Comparison of ENCODE assay signal across 9 cellular contexts in the genomic region with DNA sequence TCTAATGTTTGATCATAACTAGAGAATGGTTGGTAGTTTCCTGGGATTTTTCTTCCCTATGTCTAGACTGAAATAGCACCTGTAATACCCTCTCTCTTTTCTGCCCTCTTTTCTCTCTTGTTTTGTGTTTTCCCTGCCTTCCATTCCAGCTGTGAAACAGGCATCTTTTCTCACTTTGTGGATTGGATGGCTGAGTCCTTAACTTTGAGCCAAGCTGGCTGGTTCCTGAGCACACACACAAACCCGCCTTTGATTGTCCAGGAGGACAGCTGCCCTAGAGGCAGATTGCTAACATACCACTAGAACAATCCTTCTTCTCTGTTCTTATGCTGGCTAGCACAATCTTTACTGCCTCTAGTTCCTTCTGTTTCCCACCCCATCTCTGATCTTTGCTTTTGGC. TPM values are rescaled to one million over a fixed set of nuclear protein-coding genes. Genes with fewer than 3 reads are reported as not detected.
DNase-seq lines count a peak whose midpoint lies in the region; ATAC-seq, FAIRE-seq and TF ChIP-seq lines count a peak whose summit lies in the region.
"Had no signal": no experiment of that assay in that cellular context is flagged by ENCODE, and none has a peak within 500 bp of the region (broad histone marks: within the 10 kb centered on the region; RNA-seq: fewer than 3 reads in every experiment).

No MANE protein-coding gene starts in this region.

- no peaks in the 10 kb centered on the region for H3K9me3 Mint-ChIP-seq in nephron progenitor cell
- H3K9me3 Mint-ChIP-seq: CD8-positive, alpha-beta memory T cell had no signal

- H3K9me3 ChIP-seq in AG04450 (ENCODE audit: control insufficient read depth, insufficient read depth, low read length) (no peaks in the 10 kb centered on the region), SJSA1 (replicated peaks) (no peaks in the 10 kb centered on the region)

- H3K27ac ChIP-seq in AG04450 (ENCODE audit: low read depth, low read length) (no peak overlapping the region), SJSA1 (peak overlapping the region; percentile 89)

- POLR2A ChIA-PET in AG04450 (lab: Yijun Ruan, JAX) = interaction anchor here (0.6 to 1.9 kb wide), 5 partner anchors 14 to 250 kb away, joined by 3 to 13 read pairs (median 12); partner anchors contain the start of genes CTNND1 and SELENOH

- CTCF ChIA-PET in AG04450 (lab: Charles Lee) = interaction anchor here (0.6 to 8.9 kb wide), 5 partner anchors 10 to 28 kb away, joined by 3 to 79 read pairs (median 4); no protein-coding TSS in a partner anchor

- peak overlapping the region; percentile 97 for H3K27ac Mint-ChIP-seq in nephron progenitor cell

- peaks cover 21% of the 10 kb centered on the region for H3K36me3 Mint-ChIP-seq in nephron progenitor cell (ENCODE audit: low read depth)

- FAIRE-seq in D721Med (lab: Jason Lieb, UNC) = no peak

- no peaks in the 10 kb centered on the region for H3K27me3 Mint-ChIP-seq in nephron progenitor cell (ENCODE audit: low read depth, poor library complexity)

- ATAC-seq in GM18870 (IDR thresholded peaks at IDR 0.05; ENCODE audit: unreplicated experiment) = no peak
- ATAC-seq in HG03025 (IDR thresholded peaks at IDR 0.05; ENCODE audit: low FRiP score, unreplicated experiment) = no peak

- TF ChIP-seq CTCF in AG04450 (IDR thresholded peaks at IDR 0.05; ENCODE audit: low read depth, low read length) (peak; percentile 21; the same call in 1 of the 2 replicates), fibroblast of villous mesenchyme (IDR thresholded peaks at IDR 0.05; ENCODE audit: insufficient read depth, low read depth, low read length) (no peak), nephron progenitor cell (IDR thresholded peaks at IDR 0.05) (no peak), D721Med (IDR thresholded peaks at IDR 0.05; ENCODE audit: insufficient read depth, missing control alignments) (no peak)

- peaks cover 62% of the 10 kb centered on the region for H3K4me1 ChIP-seq in SJSA1 (replicated peaks)

- DNase-seq in AG04450 (ENCODE audit: low read depth, low spot score) (no peak), SJSA1 (ENCODE audit: low read depth in 1 of 2, low spot score in 2 of 2) (peak; percentile 59 to 70), fibroblast of villous mesenchyme (ENCODE audit: low read depth) (peak; percentile 59), nephron progenitor cell (no peak), D721Med (ENCODE audit: insufficient read length, low spot score) (no peak)
- DNase-seq in activated T-cell treated with anti-CD3 and anti-CD28 coated beads, Interleukin-2, amount 50 U/mL, for 48 hours = no peak
- DNase-seq: CD8-positive, alpha-beta memory T cell had no signal

- no peak overlapping the region for H3K4me3 ChIP-seq in AG04450 (ENCODE audit: low read depth, low read length)
- no peak overlapping the region for H3K4me3 ChIP-seq in SJSA1
- no peak overlapping the region for H3K4me3 ChIP-seq in fibroblast of villous mesenchyme (ENCODE audit: low read depth, low read length)

- H3K4me1 Mint-ChIP-seq in nephron progenitor cell = peaks cover 80% of the 10 kb centered on the region

- peaks cover 27% of the 10 kb centered on the region for H3K36me3 ChIP-seq in SJSA1

- H3K27me3 ChIP-seq in AG04450 (ENCODE audit: control insufficient read depth, insufficient read depth, low read length) (no peaks in the 10 kb centered on the region), SJSA1 (replicated peaks) (no peaks in the 10 kb centered on the region)

- H3K4me3 Mint-ChIP-seq in nephron progenitor cell = peak overlapping the region; percentile 58
- H3K4me3 Mint-ChIP-seq: CD8-positive, alpha-beta memory T cell had no signal

RNA-seq across cellular contexts. Expression of gene CTNND1, which starts 17.7 kb away (rescaled TPM):
- 190 and 191 TPM in 2 replicates for polyA plus RNA-seq in AG04450 (2011; rRNA removed)
- 509 and 760 TPM in 2 replicates for polyA minus RNA-seq in AG04450 (2011; rRNA and poly(A)+ RNA removed)
- total RNA-seq in SJSA1 (2014; rRNA removed; shearing (Covaris generic)) = 106 and 128 TPM in 2 replicates
- 153 and 199 TPM in 2 replicates for total RNA-seq in fibroblast of villous mesenchyme

RNA-seq across cellular contexts. Expression of gene BTBD18, which starts 27.7 kb away (rescaled TPM):
- not detected in 2 replicates for polyA plus RNA-seq in AG04450 (2011; rRNA removed)
- polyA minus RNA-seq in AG04450 (2011; rRNA and poly(A)+ RNA removed) = not detected in 2 replicates
- total RNA-seq in SJSA1 (2014; rRNA removed; shearing (Covaris generic)) = not detected in 2 replicates
- not detected in 2 replicates for total RNA-seq in fibroblast of villous mesenchyme
- total RNA-seq: CD8-positive, alpha-beta memory T cell had no signal

RNA-seq across cellular contexts. Expression of gene SELENOH, which starts 38.0 kb away (rescaled TPM):
- polyA plus RNA-seq in AG04450 (2011; rRNA removed) = 94.8 and 104 TPM in 2 replicates
- polyA minus RNA-seq in AG04450 (2011; rRNA and poly(A)+ RNA removed) = 12.7 and 15.1 TPM in 2 replicates
- total RNA-seq in SJSA1 (2014; rRNA removed; shearing (Covaris generic)) = 234 and 322 TPM in 2 replicates
- 66.9 and 68.9 TPM in 2 replicates for total RNA-seq in fibroblast of villous mesenchyme

Comparison
In these comparisons a context has a peak if more than half of its experiments do, and no peak if none do; other contexts are left out.
1. DNase-seq: peak in SJSA1 (2 of 2) and fibroblast of villous mesenchyme (single experiment); none in AG04450 (single experiment), nephron progenitor cell (single experiment), activated T-cell treated with anti-CD3 and anti-CD28 coated beads, Interleukin-2, amount 50 U/mL, for 48 hours (0 of 2) and D721Med (single experiment).